Comparison of ENCODE assay signal across 12 cellular contexts in genomic region chr6:144613859-144614258, GRCh38.
A peak's percentile ranks its signal among the peaks of the same experiment; 100 is the strongest.
DNase-seq lines count a peak whose midpoint lies in the region; ATAC-seq and FAIRE-seq lines count a peak whose summit lies in the region.
"Had no signal": no experiment of that assay in that cellular context is flagged by ENCODE, and none has a peak within 500 bp of the region (broad histone marks: within the 10 kb centered on the region; RNA-seq: fewer than 3 reads in every experiment).

No MANE protein-coding gene starts in this region.

- no peaks in the 10 kb centered on the region for H3K9me3 ChIP-seq in HUES48 (ENCODE audit: control insufficient read depth, insufficient read depth, low read length)
- H3K9me3 ChIP-seq: thyroid gland had no signal

- H3K9ac ChIP-seq in HUES48 (ENCODE audit: low read depth, low read length), result no peak overlapping the region

- H3K27me3 ChIP-seq in HUES48 (ENCODE audit: control insufficient read depth, insufficient read depth, low read length), result no peaks in the 10 kb centered on the region
- H3K27me3 ChIP-seq: thyroid gland had no signal

- H3K4me1 ChIP-seq in HUES48 (ENCODE audit: control insufficient read depth, insufficient read depth, low read length), result peaks cover 76% of the 10 kb centered on the region
- H3K4me1 ChIP-seq: thyroid gland had no signal

- DNase-seq in NCI-H2107 treated with DMSO at 0.1 percent for 48 hours (lab: John Stamatoyannopoulos, UW; ENCODE audit: unreplicated experiment) (peak; percentile 31), NCI-H2107 (lab: John Stamatoyannopoulos, UW) (no peak), foreskin melanocyte (no peak)
- no peak for DNase-seq in stimulated activated naive CD4-positive, alpha-beta T cell treated with Interleukin-2 at 50 U/mL for 16 hours (lab: John Stamatoyannopoulos, UW)
- DNase-seq: 8988T; activated naive CD4-positive, alpha-beta T cell; Kasumi-1; thyroid gland had no signal

- FAIRE-seq in islet of Langerhans (lab: Jason Lieb, UNC), result peak; percentile 90

- no peak overlapping the region for H3K4me3 ChIP-seq in HUES48 (ENCODE audit: low read depth, low read length)
- H3K4me3 ChIP-seq: thyroid gland had no signal

- peak; percentile 74 for ATAC-seq in GM21529 (IDR thresholded peaks at IDR 0.05; ENCODE audit: unreplicated experiment)
- ATAC-seq in GM19023 (IDR thresholded peaks at IDR 0.05; ENCODE audit: unreplicated experiment), result no peak

- H3K36me3 ChIP-seq in HUES48 (ENCODE audit: control insufficient read depth, insufficient read depth, low read length), result no peaks in the 10 kb centered on the region
- H3K36me3 ChIP-seq: thyroid gland had no signal

- H3K27ac ChIP-seq in HUES48 (ENCODE audit: low read depth, low read length), result peak overlapping the region; percentile 57
- H3K27ac ChIP-seq: thyroid gland had no signal
